ENCODE assay signal across 8 cellular contexts in the genomic region with DNA sequence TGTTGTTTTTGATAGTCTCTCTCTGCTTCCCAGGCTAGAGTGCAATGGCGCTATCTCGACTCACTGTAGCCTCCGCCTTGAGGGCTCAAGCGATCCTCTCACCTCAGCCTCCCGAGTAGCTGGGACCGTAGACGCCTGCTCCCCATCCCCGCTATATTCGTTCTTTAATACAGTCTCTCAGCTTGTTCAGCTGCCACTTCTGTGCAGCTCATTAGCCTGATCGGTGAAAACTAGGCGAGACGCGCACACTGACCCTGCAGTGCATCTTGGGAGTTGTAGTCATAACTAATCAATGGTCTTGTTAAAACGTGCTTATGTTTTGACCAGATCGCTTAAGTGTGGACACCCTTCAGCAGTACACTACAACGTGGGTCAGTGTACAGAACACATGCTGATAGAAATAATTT. TPM values are rescaled to one million over a fixed set of nuclear protein-coding genes. Genes with fewer than 3 reads are reported as not detected.
DNase-seq lines count a peak whose midpoint lies in the region; ATAC-seq and TF ChIP-seq lines count a peak whose summit lies in the region.

No MANE protein-coding gene starts in this region.

- H3K9ac ChIP-seq in HUES64 (ENCODE audit: low read depth, low read length) = peak overlapping the region; percentile 94

- no peak for TF ChIP-seq CTCF in gastroesophageal sphincter (IDR thresholded peaks at IDR 0.05)

- ATAC-seq in GM21528 (IDR thresholded peaks at IDR 0.05; ENCODE audit: low FRiP score, unreplicated experiment) (peak; percentile 43), gastroesophageal sphincter (no peak), HG03025 (IDR thresholded peaks at IDR 0.05; ENCODE audit: low FRiP score, unreplicated experiment) (no peak)

- H3K4me3 ChIP-seq in HUES64 (ENCODE audit: low read length) = peak overlapping the region; percentile 90
- peak overlapping the region; percentile 93 to 97 for H3K4me3 ChIP-seq in gastroesophageal sphincter

- H3K36me3 ChIP-seq in HUES64 (ENCODE audit: insufficient read depth, low read length) (peaks cover 18% of the 10 kb centered on the region), gastroesophageal sphincter (peaks cover 0 to 21% of the 10 kb centered on the region in 2 donors)

- WGBS in HUES64 = 0% methylated on average over 15 of the region's 16 CpGs
- WGBS in gastroesophageal sphincter (ENCODE audit: low coverage in 1 of 2), 2 donors = 0% methylated on average over 14 to 16 of the region's 16 CpGs

- H3K27me3 ChIP-seq in HUES64 (ENCODE audit: insufficient read depth, low read length) (no peaks in the 10 kb centered on the region), gastroesophageal sphincter (no peaks in the 10 kb centered on the region)

- peak in 1 of 2 donors; percentile 8 for TF ChIP-seq POLR2A in gastroesophageal sphincter (IDR thresholded peaks at IDR 0.05)

- peak overlapping the region; percentile 88 for H3K27ac ChIP-seq in HUES64 (ENCODE audit: low read depth, low read length)
- H3K27ac ChIP-seq in gastroesophageal sphincter = peak overlapping the region; percentile 96 to 98 (median 98)

- no peak for TF ChIP-seq EP300 in gastroesophageal sphincter (IDR thresholded peaks at IDR 0.05)

- DNase-seq in EH (ENCODE audit: low read depth) = peak; percentile 65
- DNase-seq in RKO (ENCODE audit: low spot score) = peak; percentile 89
- DNase-seq in activated gamma-delta T cell treated with anti-CD3 and anti-CD28 coated beads, Interleukin-2, amount 50 U/mL, for 16 hours (ENCODE audit: low read depth) = peak; percentile 34
- peak; percentile 55 for DNase-seq in occipital lobe (lab: John Stamatoyannopoulos, UW)

- H3K9me3 ChIP-seq in HUES64 (ENCODE audit: insufficient read depth, low read depth, low read length) = no peaks in the 10 kb centered on the region
- H3K9me3 ChIP-seq in gastroesophageal sphincter = no peaks in the 10 kb centered on the region

- peaks cover 4% of the 10 kb centered on the region; the same call in 1 of the 2 replicates for H3K4me1 ChIP-seq in HUES64 (ENCODE audit: insufficient read depth, low read length)
- peaks cover 5 to 73% (median 19%) of the 10 kb centered on the region in 3 donors for H3K4me1 ChIP-seq in gastroesophageal sphincter

RNA-seq across cellular contexts. Expression of gene PPP4R3B, which starts 1.2 kb away (rescaled TPM):
- 31.4 TPM for polyA plus RNA-seq in HUES64 (2013, experiment 1 of 2)
- polyA plus RNA-seq in HUES64 (2013, experiment 2 of 2) = 32.3 TPM
- 100 to 1,000 TPM in 2 of 4 donors, 10 to 100 TPM in 2; 89.7 to 114 (median 97.6) TPM for total RNA-seq in gastroesophageal sphincter
- 120 TPM for total RNA-seq in occipital lobe

Comparison
In these comparisons a context has a peak if more than half of its experiments do, and no peak if none do; other contexts are left out.
1. DNase-seq: peak in every context shown above with its lines; median percentile 89 in RKO; 65 in EH; 55 in occipital lobe; 34 in activated gamma-delta T cell treated with anti-CD3 and anti-CD28 coated beads, Interleukin-2, amount 50 U/mL, for 16 hours.